In genomic region chr2:9623151-9623550, GRCh38 we compare ENCODE assay signal across 1 cellular context.
TF ChIP-seq lines count a peak whose summit lies in the region.

No MANE protein-coding gene starts in this region.

TF ChIP-seq in neural cell, 6 proteins besides CTCF, POLR2A, EP300 and RAD21 (continued from another document):
- TF ChIP-seq REST (IDR thresholded peaks at IDR 0.05; ENCODE audit: borderline replicate concordance), result no peak
- TF ChIP-seq SMC3 (conservative IDR thresholded peaks at IDR 0.05; ENCODE audit: poor library complexity), result no peak
- TF ChIP-seq TAF1 (IDR thresholded peaks at IDR 0.05; ENCODE audit: low read depth), result no peak
- TF ChIP-seq MXI1 (conservative IDR thresholded peaks at IDR 0.05; ENCODE audit: poor library complexity, severe bottlenecking), result no peak
- TF ChIP-seq EZH2 (IDR thresholded peaks at IDR 0.05; ENCODE audit: borderline replicate concordance, insufficient read depth, low read length, poor library complexity, severe bottlenecking), result no peak
